Comparison of ENCODE assay signal across 16 cellular contexts in genomic region chr11:824292-824880, GRCh38. TPM values are rescaled to one million over a fixed set of nuclear protein-coding genes. Genes with fewer than 3 reads are reported as not detected.
DNase-seq lines count a peak whose midpoint lies in the region; FAIRE-seq and TF ChIP-seq lines count a peak whose summit lies in the region.
"Had no signal": no experiment of that assay in that cellular context is flagged by ENCODE, and none has a peak within 500 bp of the region (broad histone marks: within the 10 kb centered on the region; RNA-seq: fewer than 3 reads in every experiment).

No MANE protein-coding gene starts in this region.

- TF ChIP-seq CTCF in nephron progenitor cell (IDR thresholded peaks at IDR 0.05) = no peak

- no peak overlapping the region for H3K4me3 Mint-ChIP-seq in nephron progenitor cell
- H3K4me3 Mint-ChIP-seq: activated CD4-positive, alpha-beta memory T cell treated with anti-CD3 and anti-CD28 coated beads for 36 hours; activated T-helper 17 cell treated with anti-CD3 and anti-CD28 coated beads, Interleukin-2, amount 50 U/mL, for 72 hours had no signal

- H3K27me3 Mint-ChIP-seq in nephron progenitor cell (ENCODE audit: low read depth, poor library complexity) = peaks cover 41% of the 10 kb centered on the region

- H3K27ac Mint-ChIP-seq in nephron progenitor cell = no peak overlapping the region
- H3K27ac Mint-ChIP-seq: activated CD4-positive, alpha-beta memory T cell treated with anti-CD3 and anti-CD28 coated beads for 36 hours; activated T-helper 17 cell treated with anti-CD3 and anti-CD28 coated beads, Interleukin-2, amount 50 U/mL, for 72 hours; nephron had no signal

- no peaks in the 10 kb centered on the region for H3K9me3 Mint-ChIP-seq in nephron progenitor cell
- H3K9me3 Mint-ChIP-seq: activated CD4-positive, alpha-beta memory T cell treated with anti-CD3 and anti-CD28 coated beads for 36 hours; activated T-helper 17 cell treated with anti-CD3 and anti-CD28 coated beads, Interleukin-2, amount 50 U/mL, for 72 hours; nephron had no signal

- DNase-seq in NCI-H187 (lab: John Stamatoyannopoulos, UW) (peak; percentile 82 to 86), NCI-H187 treated with DMSO at 0.1 percent for 48 hours (lab: John Stamatoyannopoulos, UW) (no peak), NCI-H526 treated with DMSO at 0.1 percent for 48 hours (lab: John Stamatoyannopoulos, UW) (peak; percentile 61), frontal cortex (ENCODE audit: low spot score in 2 of 2) (peak; percentile 58 to 66), superior temporal gyrus (ENCODE audit: extremely low spot score) (peak; percentile 50), germinal center (ENCODE audit: low spot score) (no peak), nephron progenitor cell (no peak)
- DNase-seq in stimulated activated CD4-positive, alpha-beta T cell treated with anti-CD3 and anti-CD28 coated beads, Interleukin-4, amount 100 ng/mL, for 24 hours = no peak
- DNase-seq: activated CD4-positive, alpha-beta memory T cell treated with anti-CD3 and anti-CD28 coated beads for 36 hours; HCEC 1CT; left lung; stimulated activated naive CD4-positive, alpha-beta T cell had no signal

- H3K4me1 Mint-ChIP-seq in nephron progenitor cell = peaks cover 25% of the 10 kb centered on the region

- no peak for FAIRE-seq in frontal cortex (lab: Jason Lieb, UNC)
- FAIRE-seq: A204.1, colon had no signal

- peaks cover 14% of the 10 kb centered on the region for H3K36me3 Mint-ChIP-seq in nephron progenitor cell (ENCODE audit: low read depth)

RNA-seq across cellular contexts. Expression of gene CRACR2B, which starts 3.3 kb away (rescaled TPM):
- 0.82 TPM for total RNA-seq in frontal cortex

RNA-seq across cellular contexts. Expression of gene PNPLA2, which starts 5.7 kb away (rescaled TPM):
- total RNA-seq in frontal cortex = 5.3 TPM

RNA-seq across cellular contexts. Expression of gene CD151, which starts 8.4 kb away (rescaled TPM):
- total RNA-seq in frontal cortex = 34.6 TPM

RNA-seq across cellular contexts. Expression of gene RPLP2, which starts 14.6 kb away (rescaled TPM):
- total RNA-seq in frontal cortex = 210 TPM

RNA-seq across cellular contexts. Expression of gene POLR2L, which starts 17.9 kb away (rescaled TPM):
- total RNA-seq in frontal cortex = 17.5 TPM

Comparison
In these comparisons a context has a peak if more than half of its experiments do, and no peak if none do; other contexts are left out.
1. DNase-seq: peak in NCI-H187 (2 of 2), NCI-H526 treated with DMSO at 0.1 percent for 48 hours (single experiment), frontal cortex (2 of 2) and superior temporal gyrus (single experiment); none in NCI-H187 treated with DMSO at 0.1 percent for 48 hours (single experiment), germinal center (single experiment), nephron progenitor cell (single experiment) and stimulated activated CD4-positive, alpha-beta T cell treated with anti-CD3 and anti-CD28 coated beads, Interleukin-4, amount 100 ng/mL, for 24 hours (single experiment).